In genomic region chr12:123853401-123854070, GRCh38 we compare ENCODE assay signal across 18 cellular contexts.
DNase-seq lines count a peak whose midpoint lies in the region; ATAC-seq, FAIRE-seq and TF ChIP-seq lines count a peak whose summit lies in the region.
"Had no signal": no experiment of that assay in that cellular context is flagged by ENCODE, and none has a peak within 500 bp of the region (broad histone marks: within the 10 kb centered on the region; RNA-seq: fewer than 3 reads in every experiment).

No MANE protein-coding gene starts in this region.

- H4K91ac ChIP-seq in trophoblast cell (ENCODE audit: low read depth, low read length) = no peak overlapping the region

- H3K36me3 Mint-ChIP-seq in endothelial cell (ENCODE audit: low read depth, unreplicated experiment) (no peaks in the 10 kb centered on the region), MCF 10A (ENCODE audit: insufficient read depth, unreplicated experiment) (no peaks in the 10 kb centered on the region)
- H3K36me3 Mint-ChIP-seq: CD4-positive, CD25-positive, alpha-beta regulatory T cell had no signal

- H3K9me3 ChIP-seq in K562 (replicated peaks; ENCODE audit: control insufficient read depth, insufficient read depth, low read depth, low read length) (no peaks in the 10 kb centered on the region), trophoblast cell (ENCODE audit: insufficient read depth, low read depth, low read length) (peaks cover 3% of the 10 kb centered on the region)
- H3K9me3 ChIP-seq: BLaER1, HAP-1 had no signal

- H3K4me1 Mint-ChIP-seq in endothelial cell (ENCODE audit: unreplicated experiment) (no peaks in the 10 kb centered on the region), MCF 10A (ENCODE audit: insufficient read depth, unreplicated experiment) (no peaks in the 10 kb centered on the region)
- H3K4me1 Mint-ChIP-seq: CD4-positive, CD25-positive, alpha-beta regulatory T cell had no signal

- 41% methylated on average over 23 of the region's 28 CpGs for WGBS in K562 (ENCODE audit: insufficient coverage, low coverage, missing lambda C conversion rate)
- WGBS in trophoblast cell (ENCODE audit: extremely low coverage, insufficient coverage, insufficient read length) = no CpG with 5 or more reads among the region's 28 CpGs

- H3K4me3 Mint-ChIP-seq in endothelial cell (ENCODE audit: unreplicated experiment) = peak overlapping the region; percentile 15
- H3K4me3 Mint-ChIP-seq in MCF 10A (ENCODE audit: unreplicated experiment) = no peak overlapping the region
- H3K4me3 Mint-ChIP-seq: CD4-positive, CD25-positive, alpha-beta regulatory T cell had no signal

- H3K27me3 ChIP-seq in K562 (ENCODE audit: control insufficient read depth in 2 of 2, insufficient read depth in 2 of 2, low read length in 2 of 2) (peaks cover 38 to 62% of the 10 kb centered on the region in 2 experiments), trophoblast cell (ENCODE audit: insufficient read depth, low read length) (no peaks in the 10 kb centered on the region)
- H3K27me3 ChIP-seq: BLaER1 had no signal

- no peak for TF ChIP-seq EP300 in K562 (IDR thresholded peaks at IDR 0.05; ENCODE audit: low read length)

- H3K9ac ChIP-seq in K562 (ENCODE audit: insufficient read depth in 1 of 2, low read depth in 2 of 2, low read length in 2 of 2) (no peak overlapping the region), trophoblast cell (ENCODE audit: low read length) (no peak overlapping the region)
- H3K9ac ChIP-seq: BLaER1 had no signal

- no peak overlapping the region for H3K27ac ChIP-seq in K562 (ENCODE audit: extremely low read depth, low read depth, low read length)
- H3K27ac ChIP-seq in trophoblast cell (ENCODE audit: low read depth, low read length) = no peak overlapping the region
- H3K27ac ChIP-seq: BLaER1 had no signal

- no peak overlapping the region for H2BK5ac ChIP-seq in trophoblast cell (ENCODE audit: low read depth, low read length, poor library complexity)

- in situ Hi-C loops in K562 (cut with MboI) = no loop called here

- H3K27ac Mint-ChIP-seq in endothelial cell (ENCODE audit: unreplicated experiment) = no peak overlapping the region
- no peak overlapping the region for H3K27ac Mint-ChIP-seq in MCF 10A (ENCODE audit: low read depth, unreplicated experiment)
- H3K27ac Mint-ChIP-seq: CD4-positive, CD25-positive, alpha-beta regulatory T cell had no signal

- H3K27me3 Mint-ChIP-seq in endothelial cell (ENCODE audit: unreplicated experiment) (peaks cover 5% of the 10 kb centered on the region), MCF 10A (ENCODE audit: insufficient read depth, unreplicated experiment) (peaks cover 21% of the 10 kb centered on the region)

- no peak overlapping the region for H3K14ac ChIP-seq in trophoblast cell (ENCODE audit: low read length)

- H3K4me3 ChIP-seq in K562 (no peak overlapping the region), trophoblast cell (ENCODE audit: low read depth, low read length) (peak overlapping the region; percentile 57)
- H3K4me3 ChIP-seq: BLaER1, HAP-1 had no signal

- H3K4me1 ChIP-seq in K562 (replicated peaks in 1 of 2; ENCODE audit: control insufficient read depth in 2 of 2, insufficient read depth in 2 of 2, low read length in 2 of 2) (peaks cover 6 to 8% of the 10 kb centered on the region in 2 experiments; a peak in 4 of 5 replicates), trophoblast cell (ENCODE audit: control insufficient read depth in 1 of 2, insufficient read depth in 2 of 2, low read length in 2 of 2) (no peaks in the 10 kb centered on the region)
- H3K4me1 ChIP-seq: BLaER1, HAP-1 had no signal

- H2AFZ ChIP-seq in K562 (ENCODE audit: low read depth, low read length) (peak overlapping the region; percentile 54; the same call in 1 of the 2 replicates), trophoblast cell (ENCODE audit: insufficient read depth, low read length, poor library complexity) (no peak overlapping the region)

- H3K23ac ChIP-seq in trophoblast cell (ENCODE audit: low read length) = no peak overlapping the region

- H2BK12ac ChIP-seq in trophoblast cell (ENCODE audit: low read length) = no peak overlapping the region

- H3K36me3 ChIP-seq in K562 (ENCODE audit: control insufficient read depth, insufficient read depth, low read length) (no peaks in the 10 kb centered on the region), trophoblast cell (ENCODE audit: control insufficient read depth in 1 of 2, insufficient read depth in 2 of 2, low read length in 2 of 2) (peaks cover 0 to 2% of the 10 kb centered on the region in 2 experiments)
- H3K36me3 ChIP-seq: BLaER1, HAP-1 had no signal

- POLR2A ChIA-PET in K562 (lab: Yijun Ruan, JAX) (interaction anchor here (0.5 to 1.2 kb wide), 4 partner anchors 14 to 111 kb away, joined by 3 to 5 read pairs (median 4); no protein-coding TSS in a partner anchor), MCF 10A (lab: Yijun Ruan, JAX) (no interaction called here)

- H2BK120ac ChIP-seq in trophoblast cell (ENCODE audit: insufficient read depth, low read length, poor library complexity) = no peak overlapping the region

- no peak for TF ChIP-seq RAD21 in K562 (CRISPR knock-in tag; conservative IDR thresholded peaks at IDR 0.05 in 1 of 2, IDR thresholded peaks at IDR 0.05 in 1 of 2)

- no peaks in the 10 kb centered on the region for H3K9me3 Mint-ChIP-seq in endothelial cell (ENCODE audit: unreplicated experiment)
- H3K9me3 Mint-ChIP-seq in MCF 10A (ENCODE audit: unreplicated experiment) = no peaks in the 10 kb centered on the region

- H3K9me1 ChIP-seq in K562 (ENCODE audit: control insufficient read depth, insufficient read depth, low read length) = no peaks in the 10 kb centered on the region

- H3K79me2 ChIP-seq in K562 (ENCODE audit: control insufficient read depth, insufficient read depth, low read length) (no peaks in the 10 kb centered on the region), trophoblast cell (ENCODE audit: control insufficient read depth, insufficient read depth, low read length, poor library complexity) (no peaks in the 10 kb centered on the region)

- H3K4ac ChIP-seq in trophoblast cell (ENCODE audit: low read depth, low read length) = no peak overlapping the region

- H2AK5ac ChIP-seq in trophoblast cell (ENCODE audit: low read length) = no peak overlapping the region

- TF ChIP-seq CTCF in K562 (IDR thresholded peaks at IDR 0.05 in 2 of 3, conservative IDR thresholded peaks at IDR 0.05 in 1 of 3; ENCODE audit: insufficient read depth in 2 of 3, low read depth in 1 of 3, low read length in 3 of 3) (no peak), endothelial cell (IDR thresholded peaks at IDR 0.05; ENCODE audit: unreplicated experiment) (no peak), MCF 10A (IDR thresholded peaks at IDR 0.05; ENCODE audit: unreplicated experiment) (no peak)

- H4K12ac ChIP-seq in trophoblast cell (ENCODE audit: low read depth, low read length) = no peak overlapping the region

- FAIRE-seq in GM12892 (lab: Jason Lieb, UNC) (peak; percentile 5), K562 (lab: Jason Lieb, UNC) (no peak)
- FAIRE-seq: GM12891 had no signal

- H3K18ac ChIP-seq in trophoblast cell (ENCODE audit: low read length) = no peak overlapping the region

- no peaks in the 10 kb centered on the region for H4K20me1 ChIP-seq in K562 (replicated peaks; ENCODE audit: control insufficient read depth, insufficient read depth, low read length)
- H4K20me1 ChIP-seq: BLaER1 had no signal

- intact Hi-C loops in K562 (cut with micrococcal nuclease) = no loop called here
- intact Hi-C loops in left ventricle myocardium superior (cut with micrococcal nuclease) = no loop called here
- intact Hi-C loops in MCF 10A (cut with micrococcal nuclease) = no loop called here

- H3K79me1 ChIP-seq in trophoblast cell (ENCODE audit: low read length) = no peaks in the 10 kb centered on the region

- CTCF ChIA-PET in K562 (lab: Yijun Ruan, JAX; ENCODE audit: low intra/inter-chr PET ratio) = no interaction called here
- CTCF ChIA-PET in MCF 10A (lab: Yijun Ruan, JAX) = interaction anchor here (0.5 to 0.6 kb wide), 3 partner anchors 47 to 441 kb away, joined by 3 to 4 read pairs (median 3); partner anchors contain the start of gene RFLNA

- BruUV-seq in K562 (replicated peaks; lab: Mats Ljungman, UMichigan) (no TSS peak), MCF 10A (replicated peaks; lab: Mats Ljungman, UMichigan) (no TSS peak)

- DNase-seq in GM12892 (ENCODE audit: insufficient read length) (no peak), K562 (ENCODE audit: extremely low read depth in 1 of 4, low spot score in 3 of 4) (no peak), endothelial cell (ENCODE audit: low spot score) (no peak), trophoblast cell (no peak), left ventricle myocardium superior (no peak), MCF 10A (ENCODE audit: unreplicated experiment) (no peak)
- no peak for DNase-seq in activated effector memory CD4-positive, alpha-beta T cell treated with anti-CD3 and anti-CD28 coated beads, Interleukin-2, amount 50 U/mL, for 16 hours
- DNase-seq in central memory CD4-positive, alpha-beta T cell = no peak
- DNase-seq: 8988T; AML-193; Calu3; CD4-positive, CD25-positive, alpha-beta regulatory T cell; DMS 273 treated with DMSO at 0.1 percent for 48 hours; DMS79; GOT3 had no signal

- ATAC-seq in K562 (no peak), left ventricle myocardium superior (no peak)

- H3K4me2 ChIP-seq in K562 (ENCODE audit: insufficient read depth, low read length) (no peak overlapping the region; the same call in 1 of the 2 replicates), trophoblast cell (ENCODE audit: low read length) (no peak overlapping the region)
- H3K4me2 ChIP-seq: BLaER1 had no signal

- H4K8ac ChIP-seq in trophoblast cell (ENCODE audit: low read depth, low read length) = no peak overlapping the region

- TF ChIP-seq POLR2A in GM12892 (IDR thresholded peaks at IDR 0.05; ENCODE audit: low read depth, low read length) = no peak
- TF ChIP-seq POLR2A in K562 (conservative IDR thresholded peaks at IDR 0.05) = no peak

TF ChIP-seq in K562, 482 proteins besides CTCF, POLR2A, EP300 and RAD21 (continues in another document):
- TF ChIP-seq ZNF431 (CRISPR knock-in tag; IDR thresholded peaks at IDR 0.05) = no peak
- no peak for TF ChIP-seq SIN3A (IDR thresholded peaks at IDR 0.05; ENCODE audit: borderline replicate concordance in 2 of 2, control insufficient read depth in 1 of 2, low read depth in 2 of 2, low read length in 2 of 2)
- peak; percentile 36; the same call in 1 of the 2 replicates for TF ChIP-seq RFX1 (IDR thresholded peaks at IDR 0.05)
- no peak for TF ChIP-seq MAFG (tag; conservative IDR thresholded peaks at IDR 0.05)
- no peak for TF ChIP-seq NUFIP1 (IDR thresholded peaks at IDR 0.05; ENCODE audit: partially characterized antibody)
- TF ChIP-seq MAZ (CRISPR knock-in tag; conservative IDR thresholded peaks at IDR 0.05 in 1 of 2, IDR thresholded peaks at IDR 0.05 in 1 of 2) = no peak
- no peak for TF ChIP-seq ZNF121 (CRISPR knock-in tag; conservative IDR thresholded peaks at IDR 0.05)
- TF ChIP-seq JUND (IDR thresholded peaks at IDR 0.05; ENCODE audit: borderline replicate concordance, low read depth, low read length) = no peak
- no peak for TF ChIP-seq JUND (tag; IDR thresholded peaks at IDR 0.05; ENCODE audit: borderline replicate concordance, low read depth, low read length)
- TF ChIP-seq GABPA (tag; conservative IDR thresholded peaks at IDR 0.05; ENCODE audit: low read depth) = no peak
- no peak for TF ChIP-seq DDX20 (tag; IDR thresholded peaks at IDR 0.05; ENCODE audit: low read depth)
- TF ChIP-seq MIER1 (IDR thresholded peaks at IDR 0.05; ENCODE audit: low read depth) = no peak
- TF ChIP-seq KLF1 (tag; IDR thresholded peaks at IDR 0.05) = 0 out of 2 replicates have a peak, but pooled peaks have one; percentile 48
